In genomic region chr6:105263685-105264298, GRCh38 we compare ENCODE assay signal across 18 cellular contexts.
DNase-seq lines count a peak whose midpoint lies in the region; ATAC-seq, FAIRE-seq and TF ChIP-seq lines count a peak whose summit lies in the region.
"Had no signal": no experiment of that assay in that cellular context is flagged by ENCODE, and none has a peak within 500 bp of the region (broad histone marks: within the 10 kb centered on the region; RNA-seq: fewer than 3 reads in every experiment).

No MANE protein-coding gene starts in this region.

- H3K27ac ChIP-seq in liver (ENCODE audit: low read depth in 1 of 2, low read length in 2 of 2) (peak overlapping the region in 1 of 2 donors; percentile 20), HepG2 (ENCODE audit: extremely low read length, insufficient read depth, low read length) (no peak overlapping the region), MM.1S (ENCODE audit: low read length) (no peak overlapping the region)
- H3K27ac ChIP-seq: adrenal gland, SK-N-MC had no signal

- H3K9me3 ChIP-seq in liver (ENCODE audit: control insufficient read depth in 4 of 4, low read length in 3 of 4): no peaks in the 10 kb centered on the region
- H3K9me3 ChIP-seq in HepG2 (ENCODE audit: low read length): peaks cover 10% of the 10 kb centered on the region
- no peaks in the 10 kb centered on the region for H3K9me3 ChIP-seq in MM.1S (replicated peaks; ENCODE audit: insufficient read depth, low read length)
- H3K9me3 ChIP-seq: adrenal gland had no signal

- H4K20me1 ChIP-seq in HepG2 (ENCODE audit: insufficient read depth, low read length) (no peaks in the 10 kb centered on the region), MM.1S (ENCODE audit: insufficient read depth, low read length) (no peaks in the 10 kb centered on the region)

- H3K9me2 ChIP-seq in MM.1S (replicated peaks; ENCODE audit: insufficient read depth, low read length): no peaks in the 10 kb centered on the region

- H3K9ac ChIP-seq in liver (ENCODE audit: low read depth in 1 of 2, low read length in 2 of 2) (no peak overlapping the region), HepG2 (ENCODE audit: insufficient read depth, low read depth, low read length) (no peak overlapping the region), MM.1S (ENCODE audit: low read length) (no peak overlapping the region)

- DNase-seq in HepG2 (ENCODE audit: low spot score) (no peak), astrocyte of the hippocampus (ENCODE audit: low read depth, low spot score) (peak; percentile 11), MM.1S (no peak)
- DNase-seq: activated CD4-positive, alpha-beta T cell treated with anti-CD3 and anti-CD28 coated beads, Interleukin-2, amount 10 ng/mL, durations not matched to agents 24 days and 14 days; activated T-cell treated with anti-CD3 and anti-CD28 coated beads, Interleukin-2, amount 50 U/mL, for 48 hours; adrenal gland; effector CD8-positive, alpha-beta T cell; NCI-H510A treated with DMSO at 0.1 percent for 48 hours; PC-3; substantia nigra had no signal

- H3K79me2 ChIP-seq in HepG2 (ENCODE audit: insufficient read depth, low read length) (no peaks in the 10 kb centered on the region), MM.1S (ENCODE audit: low read length) (no peaks in the 10 kb centered on the region)

- ATAC-seq in HepG2 (no peak), HG02884 (IDR thresholded peaks at IDR 0.05; ENCODE audit: unreplicated experiment) (peak; percentile 76), GM18867 (IDR thresholded peaks at IDR 0.05; ENCODE audit: unreplicated experiment) (no peak), HG02623 (IDR thresholded peaks at IDR 0.05; ENCODE audit: unreplicated experiment) (no peak), esophagus mucosa (no peak)
- ATAC-seq: PC-3 had no signal

- TF ChIP-seq CTCF in liver (IDR thresholded peaks at IDR 0.05; ENCODE audit: low read depth, low read length, missing input control) (no peak), HepG2 (CRISPR knock-in tag; IDR thresholded peaks at IDR 0.05) (no peak), MM.1S (IDR thresholded peaks at IDR 0.05; ENCODE audit: low read length) (no peak)

- H2AFZ ChIP-seq in HepG2 (ENCODE audit: low read length) (no peak overlapping the region), MM.1S (ENCODE audit: low read length) (no peak overlapping the region)

- TF ChIP-seq EP300 in HepG2 (IDR thresholded peaks at IDR 0.05; ENCODE audit: low read depth in 2 of 2, low read length in 2 of 2) (no peak), HepG2 (CRISPR knock-in tag; IDR thresholded peaks at IDR 0.05; ENCODE audit: borderline replicate concordance) (no peak)

- H3K4me1 ChIP-seq in liver (ENCODE audit: control insufficient read depth in 4 of 4, insufficient read depth in 4 of 4, low read length in 3 of 4) (peaks cover 5 to 14% (median 6%) of the 10 kb centered on the region in 4 donors), HepG2 (ENCODE audit: insufficient read depth, low read length) (no peaks in the 10 kb centered on the region), MM.1S (ENCODE audit: low read length) (no peaks in the 10 kb centered on the region)
- H3K4me1 ChIP-seq: adrenal gland had no signal

- peak in 1 of 2 donors; percentile 35 for TF ChIP-seq RAD21 in liver (IDR thresholded peaks at IDR 0.05)
- TF ChIP-seq RAD21 in HepG2 (CRISPR knock-in tag; IDR thresholded peaks at IDR 0.05): no peak

- no peak for TF ChIP-seq POLR2A in HepG2 (IDR thresholded peaks at IDR 0.05; ENCODE audit: insufficient read depth in 1 of 2, low read depth in 2 of 2, low read length in 2 of 2)

- FAIRE-seq in HepG2 (lab: Jason Lieb, UNC): no peak
- FAIRE-seq: G401.6, keratinocyte had no signal

- POLR2A ChIA-PET in HepG2 (lab: Yijun Ruan, JAX): no interaction called here

- CTCF ChIA-PET in HepG2 (lab: Yijun Ruan, JAX; ENCODE audit: low intra/inter-chr PET ratio, low total read pairs): no interaction called here

- 62% methylated on average over 4 of the region's 4 CpGs for WGBS in liver
- 38% methylated on average over 4 of the region's 4 CpGs for WGBS in HepG2 (ENCODE audit: low lambda C conversion rate)

- intact Hi-C loops in HepG2 (cut with micrococcal nuclease; ENCODE audit: unreplicated experiment): no loop called here

- no peaks in the 10 kb centered on the region for H3F3A ChIP-seq in MM.1S (ENCODE audit: insufficient read depth, low read length)

- H3K4me2 ChIP-seq in HepG2 (ENCODE audit: low read depth, low read length) (no peak overlapping the region), MM.1S (ENCODE audit: low read depth, low read length) (no peak overlapping the region)

- H3K4me3 ChIP-seq in liver (ENCODE audit: low read depth in 1 of 3, low read length in 3 of 3) (no peak overlapping the region), HepG2 (replicated peaks in 1 of 3; ENCODE audit: insufficient read depth in 1 of 3, low read depth in 2 of 3, low read length in 3 of 3) (no peak overlapping the region), MM.1S (ENCODE audit: low read length) (no peak overlapping the region)
- H3K4me3 ChIP-seq: adrenal gland, SK-N-MC had no signal

- H3K27me3 ChIP-seq in liver (ENCODE audit: control insufficient read depth in 4 of 4, insufficient read depth in 4 of 4, low read length in 3 of 4) (no peaks in the 10 kb centered on the region), HepG2 (ENCODE audit: control insufficient read depth in 1 of 2, insufficient read depth in 2 of 2, low read length in 2 of 2) (peaks cover 0 to 15% of the 10 kb centered on the region in 2 experiments; a peak in 2 of 5 replicates), MM.1S (replicated peaks; ENCODE audit: insufficient read depth, low read length) (no peaks in the 10 kb centered on the region)

- no peaks in the 10 kb centered on the region for H3K36me3 ChIP-seq in liver (ENCODE audit: control insufficient read depth in 4 of 4, insufficient read depth in 3 of 4, low read depth in 1 of 4, low read length in 3 of 4)
- no peaks in the 10 kb centered on the region for H3K36me3 ChIP-seq in HepG2 (replicated peaks in 1 of 2; ENCODE audit: control insufficient read depth in 1 of 2, insufficient read depth in 2 of 2, low read length in 2 of 2)
- no peaks in the 10 kb centered on the region for H3K36me3 ChIP-seq in MM.1S (replicated peaks; ENCODE audit: insufficient read depth, low read length)
- H3K36me3 ChIP-seq: adrenal gland had no signal

- BruUV-seq in HepG2 (replicated peaks; lab: Mats Ljungman, UMichigan): no TSS peak

- in situ Hi-C loops in HepG2 (cut with HindIII; ENCODE audit: extremely low pct_ligation_motif_present, low pct_unique_long_range_greater_than_20kb): no loop called here

TF ChIP-seq in liver, 16 proteins besides CTCF, POLR2A, EP300 and RAD21 (continues in another document):
- TF ChIP-seq HNF4G (IDR thresholded peaks at IDR 0.05) (peak; percentile 33), TAF1 (conservative IDR thresholded peaks at IDR 0.05) (no peak), ATF3 (IDR thresholded peaks at IDR 0.05) (peak; percentile 18), RXRA (IDR thresholded peaks at IDR 0.05) (peak; percentile 59), MAX (IDR thresholded peaks at IDR 0.05) (peak; percentile 57), SP1 (IDR thresholded peaks at IDR 0.05) (peak; percentile 73)

TF ChIP-seq in HepG2, 621 proteins besides CTCF, POLR2A, EP300 and RAD21:
- TF ChIP-seq YEATS2 (CRISPR knock-in tag; IDR thresholded peaks at IDR 0.05; ENCODE audit: borderline replicate concordance): no peak
- TF ChIP-seq NR2F6 (IDR thresholded peaks at IDR 0.05): no peak
- TF ChIP-seq NR2F6 (CRISPR knock-in tag; IDR thresholded peaks at IDR 0.05): no peak
- TF ChIP-seq ONECUT2 (CRISPR knock-in tag; IDR thresholded peaks at IDR 0.05): no peak
- no peak for TF ChIP-seq ZNF777 (CRISPR knock-in tag; IDR thresholded peaks at IDR 0.05)
- TF ChIP-seq KDM5B (CRISPR knock-in tag; IDR thresholded peaks at IDR 0.05; ENCODE audit: borderline replicate concordance): no peak
- no peak for TF ChIP-seq RFXANK (CRISPR knock-in tag; IDR thresholded peaks at IDR 0.05)
- TF ChIP-seq KLF12 (CRISPR knock-in tag; IDR thresholded peaks at IDR 0.05; ENCODE audit: borderline replicate concordance): no peak
- no peak for TF ChIP-seq ZUFSP (CRISPR knock-in tag; IDR thresholded peaks at IDR 0.05; ENCODE audit: borderline replicate concordance)
- no peak for TF ChIP-seq MXD1 (CRISPR knock-in tag; IDR thresholded peaks at IDR 0.05)
- TF ChIP-seq CSRNP2 (CRISPR knock-in tag; conservative IDR thresholded peaks at IDR 0.05; ENCODE audit: low read depth): no peak
